In genomic region chr12:52139579-52140062, GRCh38 we compare ENCODE assay signal across 8 cellular contexts. TPM values are rescaled to one million over a fixed set of nuclear protein-coding genes. Genes with fewer than 3 reads are reported as not detected.
DNase-seq lines count a peak whose midpoint lies in the region; ATAC-seq and TF ChIP-seq lines count a peak whose summit lies in the region.
"Had no signal": no experiment of that assay in that cellular context is flagged by ENCODE, and none has a peak within 500 bp of the region (broad histone marks: within the 10 kb centered on the region; RNA-seq: fewer than 3 reads in every experiment).

No MANE protein-coding gene starts in this region.

- H3K27me3 ChIP-seq in Loucy (ENCODE audit: insufficient read depth, low read length, poor library complexity, severe bottlenecking) (no peaks in the 10 kb centered on the region), fibroblast of lung (ENCODE audit: control insufficient read depth, insufficient read depth, low read length) (no peaks in the 10 kb centered on the region)

- H3K9me2 ChIP-seq in Loucy (replicated peaks; ENCODE audit: low read depth, low read length) = no peaks in the 10 kb centered on the region

- no peak overlapping the region for H3K27ac ChIP-seq in fibroblast of lung (ENCODE audit: insufficient read depth, low read length)

- H3K9ac ChIP-seq in Loucy (ENCODE audit: low read depth, low read length, poor library complexity, severe bottlenecking) (no peak overlapping the region), fibroblast of lung (ENCODE audit: insufficient read depth, low read length) (no peak overlapping the region)

- TF ChIP-seq CTCF in Loucy (conservative IDR thresholded peaks at IDR 0.05; ENCODE audit: low read length) (peak; percentile 93), WI38 (IDR thresholded peaks at IDR 0.05; ENCODE audit: low read depth, low read length) (peak; percentile 68), fibroblast of lung (conservative IDR thresholded peaks at IDR 0.05 in 1 of 2, IDR thresholded peaks at IDR 0.05 in 1 of 2; ENCODE audit: low read depth in 1 of 2, low read length in 2 of 2) (peak; percentile 57 to 71)

- no peaks in the 10 kb centered on the region for H3K4me1 ChIP-seq in Loucy (ENCODE audit: insufficient read depth, low read length, poor library complexity, severe bottlenecking)
- H3K4me1 ChIP-seq in fibroblast of lung (ENCODE audit: control insufficient read depth, extremely low read depth, insufficient read depth, low read length) = peaks cover 6% of the 10 kb centered on the region

- H2AFZ ChIP-seq in Loucy (ENCODE audit: low read length) = no peak overlapping the region
- no peak overlapping the region for H2AFZ ChIP-seq in fibroblast of lung (ENCODE audit: low read length)

- H4K20me1 ChIP-seq in Loucy (ENCODE audit: insufficient read depth, low read length, poor library complexity, severe bottlenecking) = no peaks in the 10 kb centered on the region
- H4K20me1 ChIP-seq in fibroblast of lung (ENCODE audit: control insufficient read depth, extremely low read depth, insufficient read depth, low read length) = no peaks in the 10 kb centered on the region

- H3K4me2 ChIP-seq in Loucy (ENCODE audit: low read depth, low read length, poor library complexity, severe bottlenecking) = no peak overlapping the region
- H3K4me2 ChIP-seq in fibroblast of lung (ENCODE audit: extremely low read depth, insufficient read depth, low read length) = no peak overlapping the region

- H3K36me3 ChIP-seq in Loucy (ENCODE audit: insufficient read depth, low read length) (no peaks in the 10 kb centered on the region), fibroblast of lung (ENCODE audit: control insufficient read depth, insufficient read depth, low read length) (no peaks in the 10 kb centered on the region)

- DNase-seq in G401 (ENCODE audit: low spot score) (peak; percentile 37), fibroblast of lung (ENCODE audit: low read depth in 2 of 2) (peak in 1 of 2 donors; percentile 32), midbrain (lab: John Stamatoyannopoulos, UW) (no peak)
- peak; percentile 64 for DNase-seq in stimulated activated CD8-positive, alpha-beta memory T cell treated with anti-CD3 and anti-CD28 coated beads, Interleukin-4, amount 100 ng/mL, for 48 hours
- DNase-seq: left cardiac atrium had no signal

- no peaks in the 10 kb centered on the region for H3K9me3 ChIP-seq in Loucy (ENCODE audit: insufficient read depth, low read depth, low read length)
- no peaks in the 10 kb centered on the region for H3K9me3 ChIP-seq in fibroblast of lung (ENCODE audit: control insufficient read depth, insufficient read depth, low read depth, low read length)

- no peak overlapping the region for H3K4me3 ChIP-seq in Loucy (ENCODE audit: low read length, poor library complexity, severe bottlenecking)
- H3K4me3 ChIP-seq in WI38 (ENCODE audit: low read depth, low read length) = no peak overlapping the region
- no peak overlapping the region for H3K4me3 ChIP-seq in fibroblast of lung (replicated peaks in 1 of 4; ENCODE audit: control extremely low read depth in 1 of 4, insufficient read depth in 1 of 4, low read depth in 3 of 4, low read length in 4 of 4)

- H3F3A ChIP-seq in Loucy (ENCODE audit: low read depth) = no peaks in the 10 kb centered on the region

- ATAC-seq in GM19328 (IDR thresholded peaks at IDR 0.05; ENCODE audit: unreplicated experiment) = no peak

- H3K79me2 ChIP-seq in Loucy (ENCODE audit: insufficient read depth, low read length) (no peaks in the 10 kb centered on the region), fibroblast of lung (ENCODE audit: control insufficient read depth, insufficient read depth, low read length) (no peaks in the 10 kb centered on the region)

- in situ Hi-C loops in G401 (cut with HindIII; ENCODE audit: low sequenced_read_pairs) = no loop called here

RNA-seq across cellular contexts. Expression of gene KRT80, which starts 52.2 kb away (rescaled TPM):
- 0.37 and 0.44 TPM in 2 replicates for total RNA-seq in G401 (2014; rRNA removed; shearing (Covaris generic))
- under 0.01 and 0.17 TPM in 2 replicates for total RNA-seq in fibroblast of lung
- 0.90 and 1.0 TPM in 2 replicates for polyA plus RNA-seq in fibroblast of lung
- 0.83 and 1.1 TPM in 2 replicates for polyA plus RNA-seq in fibroblast of lung (2012)
- polyA minus RNA-seq in fibroblast of lung (ENCODE audit: low replicate concordance) = 0.89 and 1.5 TPM in 2 replicates
